8 cellular contexts compared by ENCODE assay signal in the genomic region with DNA sequence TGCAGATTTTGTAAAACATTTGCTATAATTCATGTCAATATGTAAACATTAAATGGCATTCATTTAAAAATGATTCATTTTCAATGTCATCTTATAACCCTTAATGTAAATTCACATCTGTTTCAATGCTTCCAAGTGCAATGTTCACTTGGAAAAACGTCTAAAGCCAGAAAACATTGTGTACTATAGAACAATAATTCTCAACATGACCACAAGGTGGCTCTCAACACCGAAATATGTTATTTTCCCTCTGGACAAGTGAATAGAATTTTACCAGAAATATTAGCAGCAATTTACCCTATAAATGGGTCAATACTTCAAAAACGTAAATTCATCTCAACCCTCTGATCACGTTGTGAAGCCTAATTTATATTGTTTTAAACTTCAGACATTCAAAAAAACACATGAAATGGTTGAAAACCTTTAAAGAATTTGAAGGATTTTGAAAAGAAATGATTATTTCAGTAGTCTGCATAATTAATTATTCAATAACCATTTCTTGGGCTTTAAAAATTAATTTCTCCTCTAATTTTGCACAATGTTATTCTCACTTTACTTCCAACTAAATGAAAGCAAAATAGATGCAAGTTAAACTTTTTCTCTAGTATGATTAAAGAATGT. TPM values are rescaled to one million over a fixed set of nuclear protein-coding genes. Genes with fewer than 3 reads are reported as not detected.
DNase-seq lines count a peak whose midpoint lies in the region; ATAC-seq and TF ChIP-seq lines count a peak whose summit lies in the region.

No MANE protein-coding gene starts in this region.

- H3K4me1 ChIP-seq in cardiac muscle cell (ENCODE audit: low read depth) (peaks cover 3% of the 10 kb centered on the region), PC-3 (ENCODE audit: insufficient read depth, low read length) (no peaks in the 10 kb centered on the region), sigmoid colon (no peaks in the 10 kb centered on the region)

- BruUV-seq in PC-3 (replicated peaks; lab: Mats Ljungman, UMichigan), result no TSS peak

- no peaks in the 10 kb centered on the region for H3F3A ChIP-seq in PC-3 (ENCODE audit: low read length, unreplicated experiment)

- ATAC-seq in left cardiac atrium (no peak), PC-3 (peak; percentile 45; the same call in 1 of the 2 replicates)

- no peak overlapping the region for H3K4me2 ChIP-seq in PC-3 (ENCODE audit: low read length)

- POLR2A ChIA-PET in PC-3 (lab: Charles Lee; ENCODE audit: unreplicated experiment), result no interaction called here

- H3K79me2 ChIP-seq in PC-3 (ENCODE audit: low read length), result no peaks in the 10 kb centered on the region

- H3K27me3 ChIP-seq in cardiac muscle cell, result no peaks in the 10 kb centered on the region
- H3K27me3 ChIP-seq in PC-3 (ENCODE audit: low read length), result no peaks in the 10 kb centered on the region
- peaks cover 0 to 3% (median 0%) of the 10 kb centered on the region in 3 donors for H3K27me3 ChIP-seq in sigmoid colon

- no peak overlapping the region for H3K4me3 ChIP-seq in cardiac muscle cell
- H3K4me3 ChIP-seq in PC-3 (ENCODE audit: low read length), result no peak overlapping the region
- H3K4me3 ChIP-seq in epithelial cell of proximal tubule (ENCODE audit: low read depth, low read length), result no peak overlapping the region
- H3K4me3 ChIP-seq in sigmoid colon, result no peak overlapping the region

- WGBS in sigmoid colon, 2 donors, result 1 to 3% methylated on average over 4 of the region's 4 CpGs

- H3K36me3 ChIP-seq in cardiac muscle cell, result no peaks in the 10 kb centered on the region
- no peaks in the 10 kb centered on the region for H3K36me3 ChIP-seq in PC-3 (ENCODE audit: low read depth, low read length)
- no peaks in the 10 kb centered on the region for H3K36me3 ChIP-seq in sigmoid colon

- no peaks in the 10 kb centered on the region for H3K9me2 ChIP-seq in PC-3 (replicated peaks; ENCODE audit: low read length)

- H3K9me3 ChIP-seq in cardiac muscle cell (ENCODE audit: low read depth) (no peaks in the 10 kb centered on the region), PC-3 (ENCODE audit: low read length) (no peaks in the 10 kb centered on the region), sigmoid colon (no peaks in the 10 kb centered on the region)

- no peak overlapping the region for H3K9ac ChIP-seq in PC-3 (ENCODE audit: low read length)

- TF ChIP-seq POLR2A in sigmoid colon (IDR thresholded peaks at IDR 0.05), result no peak

- CTCF ChIA-PET in PC-3 (lab: Charles Lee), result no interaction called here

- TF ChIP-seq CTCF in cardiac muscle cell (IDR thresholded peaks at IDR 0.05; ENCODE audit: low read depth, low read length) (peak; percentile 49), PC-3 (conservative IDR thresholded peaks at IDR 0.05; ENCODE audit: low read depth, low read length) (peak; percentile 81), epithelial cell of proximal tubule (conservative IDR thresholded peaks at IDR 0.05; ENCODE audit: low read depth, low read length) (peak; percentile 63), sigmoid colon (IDR thresholded peaks at IDR 0.05) (peak in 3 of 4 experiments; percentile 29 to 58 (median 56))

- H2AFZ ChIP-seq in PC-3 (ENCODE audit: low read length), result no peak overlapping the region

- DNase-seq in cardiac muscle cell (ENCODE audit: low read depth in 1 of 2, low spot score in 1 of 2) (peak; percentile 43 to 63), left cardiac atrium (no peak), HuH-7 (ENCODE audit: low spot score) (peak; percentile 2), PC-3 (peak; percentile 77), epithelial cell of proximal tubule (ENCODE audit: low read depth) (no peak), sigmoid colon (no peak), T1000 (lab: John Stamatoyannopoulos, UW) (no peak)
- DNase-seq in stimulated activated CD8-positive, alpha-beta memory T cell treated with anti-CD3 and anti-CD28 coated beads, Interleukin-4, amount 100 ng/mL, for 48 hours, result no peak

- no peak overlapping the region for H3K27ac ChIP-seq in cardiac muscle cell
- no peak overlapping the region for H3K27ac ChIP-seq in PC-3 (ENCODE audit: low read length)
- H3K27ac ChIP-seq in sigmoid colon, result no peak overlapping the region

- no peaks in the 10 kb centered on the region for H4K20me1 ChIP-seq in PC-3 (ENCODE audit: low read length)

- intact Hi-C loops in left cardiac atrium (cut with DNase I) (no loop called here), PC-3 (cut with micrococcal nuclease) (loop anchor here (2.0 to 10.0 kb wide), 3 partner anchors 99 to 1371 kb away; no protein-coding TSS in a partner anchor), sigmoid colon (cut with DNase I) (no loop called here)

- TF ChIP-seq EP300 in sigmoid colon (IDR thresholded peaks at IDR 0.05), result no peak

RNA-seq across cellular contexts. Expression of a gene that starts 11.0 kb away (rescaled TPM):
- total RNA-seq in cardiac muscle cell (1.6 and 4.6 TPM in 2 replicates), left cardiac atrium (1 to 10 TPM in 1 of 2 donors, under 1 TPM in 1; 0.24 to 1.2 TPM), PC-3 (2014; rRNA removed) (not detected in 2 replicates), epithelial cell of proximal tubule (0.43 and 0.58 TPM in 2 replicates), sigmoid colon (under 1 TPM in 3 of 4 donors, not detected in 1; under 0.01 to 0.54 (median 0.33) TPM)
- polyA plus RNA-seq in cardiac muscle cell (0.44 and 1.9 TPM in 2 replicates), sigmoid colon (under 1 TPM in 1 of 3 donors, not detected in 2; 0.15 TPM)

Comparison
In these comparisons a context has a peak if more than half of its experiments do, and no peak if none do; other contexts are left out.
1. DNase-seq: peak in cardiac muscle cell (2 of 2), HuH-7 (single experiment) and PC-3 (single experiment); none in left cardiac atrium (single experiment), epithelial cell of proximal tubule (single experiment), sigmoid colon (single experiment), T1000 (single experiment) and stimulated activated CD8-positive, alpha-beta memory T cell treated with anti-CD3 and anti-CD28 coated beads, Interleukin-4, amount 100 ng/mL, for 48 hours (single experiment).
2. Peak in every context shown above with its lines, with median percentiles within 50 percentile points of each other: CTCF ChIP-seq.